In genomic region chr18:12883684-12884520, GRCh38 we compare ENCODE assay signal across 8 cellular contexts. TPM values are rescaled to one million over a fixed set of nuclear protein-coding genes. Genes with fewer than 3 reads are reported as not detected.
DNase-seq lines count a peak whose midpoint lies in the region; ATAC-seq and TF ChIP-seq lines count a peak whose summit lies in the region.

TSS of gene PTPN2 (minus strand) at chr18:12884237. CDS start at chr18:12884141, 96 bp downstream.

- H2BK12ac ChIP-seq in neuronal stem cell (ENCODE audit: low read length) = peak within 1 kb of the TSS; percentile 60

- H2BK120ac ChIP-seq in neuronal stem cell (ENCODE audit: low read depth, low read length) = peak within 1 kb of the TSS; percentile 38

- peak within 1 kb of the TSS; percentile 100 for H3K23ac ChIP-seq in neuronal stem cell (ENCODE audit: low read depth, low read length, poor library complexity)

- H2AFZ ChIP-seq in neuronal stem cell (ENCODE audit: low read length) = peak within 1 kb of the TSS; percentile 98

- H4K91ac ChIP-seq in neuronal stem cell (ENCODE audit: low read depth, low read length, poor library complexity) = no peak within 1 kb of the TSS

- H3K9me3 ChIP-seq in SJSA1 (replicated peaks) = no peaks in the 10 kb centered on the region
- no peaks in the 10 kb centered on the region for H3K9me3 ChIP-seq in neuronal stem cell (replicated peaks in 1 of 2; ENCODE audit: control insufficient read depth in 2 of 2, insufficient read depth in 1 of 2, low read depth in 1 of 2, low read length in 2 of 2)
- H3K9me3 ChIP-seq in subcutaneous abdominal adipose tissue (ENCODE audit: control insufficient read depth in 5 of 5, low read length in 5 of 5) = no peaks in the 10 kb centered on the region

- H2AK5ac ChIP-seq in neuronal stem cell (ENCODE audit: low read depth, low read length) = peak within 1 kb of the TSS; percentile 74

- DNase-seq in GM04503 (ENCODE audit: low read depth) (peak; percentile 74), HFF-Myc (ENCODE audit: extremely low read depth, low read depth) (peak; percentile 71), MV-4-11 (lab: John Stamatoyannopoulos, UW) (peak; percentile 92), SJSA1 (ENCODE audit: low read depth in 1 of 2, low spot score in 2 of 2) (peak; percentile 94 to 98), foreskin keratinocyte (peak; percentile 82 to 91), neuronal stem cell (ENCODE audit: low spot score) (peak; percentile 93)
- peak; percentile 83 to 89 (median 86) for DNase-seq in activated naive CD4-positive, alpha-beta T cell (lab: John Stamatoyannopoulos, UW)

- H3K18ac ChIP-seq in neuronal stem cell (ENCODE audit: low read length) = peak within 1 kb of the TSS; percentile 100

- H3K4ac ChIP-seq in neuronal stem cell (ENCODE audit: low read length) = peak within 1 kb of the TSS; percentile 80

- no CpG with 5 or more reads among the region's 111 CpGs for WGBS in neuronal stem cell (ENCODE audit: extremely low coverage in 2 of 2, insufficient read length in 2 of 2, insufficient replicate concordance in 1 of 2), 2 donors

- peak within 1 kb of the TSS; percentile 91 for H2BK5ac ChIP-seq in neuronal stem cell (ENCODE audit: low read length)

- TF ChIP-seq CTCF in HFF-Myc (IDR thresholded peaks at IDR 0.05; ENCODE audit: low read depth, low read length, missing control alignments) (no peak), foreskin keratinocyte (conservative IDR thresholded peaks at IDR 0.05) (no peak)

- peaks cover 6% of the 10 kb centered on the region for H3K79me1 ChIP-seq in neuronal stem cell (ENCODE audit: low read depth, low read length)

- H3K14ac ChIP-seq in neuronal stem cell (ENCODE audit: low read length) = peak within 1 kb of the TSS; percentile 97

- no peaks in the 10 kb centered on the region for H3K27me3 ChIP-seq in SJSA1 (replicated peaks)
- H3K27me3 ChIP-seq in foreskin keratinocyte = no peaks in the 10 kb centered on the region
- H3K27me3 ChIP-seq in neuronal stem cell (ENCODE audit: control insufficient read depth in 3 of 3, insufficient read depth in 3 of 3, low read depth in 1 of 3, low read length in 3 of 3) = no peaks in the 10 kb centered on the region
- H3K27me3 ChIP-seq in subcutaneous abdominal adipose tissue (ENCODE audit: control insufficient read depth in 5 of 5, insufficient read depth in 4 of 5, low read length in 5 of 5) = no peaks in the 10 kb centered on the region

- H3K36me3 ChIP-seq in SJSA1 (peaks cover 14% of the 10 kb centered on the region), neuronal stem cell (replicated peaks in 1 of 2; ENCODE audit: control insufficient read depth in 2 of 2, insufficient read depth in 2 of 2, low read length in 2 of 2) (no peaks in the 10 kb centered on the region), subcutaneous abdominal adipose tissue (ENCODE audit: control insufficient read depth in 5 of 5, insufficient read depth in 5 of 5, low read length in 5 of 5) (no peaks in the 10 kb centered on the region)

- peak within 1 kb of the TSS; percentile 99 for H3K9ac ChIP-seq in neuronal stem cell (ENCODE audit: low read depth, low read length, poor library complexity)
- H3K9ac ChIP-seq in subcutaneous abdominal adipose tissue (ENCODE audit: low read length in 5 of 5) = peak within 1 kb of the TSS; percentile 87 to 98 (median 95)

- H3K27ac ChIP-seq in SJSA1 = peak within 1 kb of the TSS; percentile 99
- peak within 1 kb of the TSS; percentile 96 for H3K27ac ChIP-seq in foreskin keratinocyte
- peak within 1 kb of the TSS; percentile 97 for H3K27ac ChIP-seq in neuronal stem cell (replicated peaks; ENCODE audit: low read length)
- peak within 1 kb of the TSS; percentile 98 for H3K27ac ChIP-seq in subcutaneous abdominal adipose tissue (ENCODE audit: low read depth, low read length)

- peak; percentile 89 for ATAC-seq in foreskin keratinocyte

- H3K4me1 ChIP-seq in SJSA1 (replicated peaks) (peaks cover 13% of the 10 kb centered on the region), foreskin keratinocyte (peaks cover 11% of the 10 kb centered on the region), neuronal stem cell (ENCODE audit: control insufficient read depth in 2 of 2, insufficient read depth in 1 of 2, low read depth in 1 of 2, low read length in 2 of 2) (peaks cover 8 to 10% of the 10 kb centered on the region in 2 donors), subcutaneous abdominal adipose tissue (ENCODE audit: control insufficient read depth in 5 of 5, insufficient read depth in 5 of 5, low read length in 5 of 5) (peaks cover 4 to 33% (median 16%) of the 10 kb centered on the region in 5 donors)

- H3K4me3 ChIP-seq in HFF-Myc (replicated peaks; ENCODE audit: low read depth, low read length) (peak within 1 kb of the TSS; percentile 73), SJSA1 (peak within 1 kb of the TSS; percentile 96), neuronal stem cell (ENCODE audit: low read length in 2 of 2) (peak within 1 kb of the TSS; percentile 89 to 94), subcutaneous abdominal adipose tissue (ENCODE audit: low read depth in 1 of 5, low read length in 5 of 5) (peak within 1 kb of the TSS; percentile 77 to 88 (median 82))

- peak within 1 kb of the TSS; percentile 70 for H2BK15ac ChIP-seq in neuronal stem cell (ENCODE audit: low read length)

- H3K4me2 ChIP-seq in neuronal stem cell (ENCODE audit: insufficient read depth, low read length, poor library complexity, severe bottlenecking) = peak within 1 kb of the TSS; percentile 79

- peak within 1 kb of the TSS; percentile 89 for H4K8ac ChIP-seq in neuronal stem cell (ENCODE audit: low read depth, low read length)

RNA-seq across cellular contexts. Expression of gene PTPN2, which starts in this region (rescaled TPM):
- total RNA-seq in SJSA1 (2014; rRNA removed; shearing (Covaris generic)) = 52.2 and 52.7 TPM in 2 replicates
- total RNA-seq in foreskin keratinocyte = 42.0 and 44.5 TPM in 2 replicates
- 24.2 and 33.5 TPM in 2 replicates for polyA plus RNA-seq in foreskin keratinocyte
- 32.5 TPM for polyA plus RNA-seq in neuronal stem cell (2013, experiment 1 of 2)
- 32.5 TPM for polyA plus RNA-seq in neuronal stem cell (2013, experiment 2 of 2)

Comparison
In these comparisons a context has a peak if more than half of its experiments do, and no peak if none do; other contexts are left out.
1. Peak in every context shown above with its lines: DNase-seq, ATAC-seq, H3K4me3 ChIP-seq and H3K27ac ChIP-seq.